15 cellular contexts compared by ENCODE assay signal in genomic region chr12:117564885-117565284, GRCh38.
DNase-seq lines count a peak whose midpoint lies in the region; ATAC-seq and TF ChIP-seq lines count a peak whose summit lies in the region.
"Had no signal": no experiment of that assay in that cellular context is flagged by ENCODE, and none has a peak within 500 bp of the region (broad histone marks: within the 10 kb centered on the region; RNA-seq: fewer than 3 reads in every experiment).

No MANE protein-coding gene starts in this region.

- H3K9me2 ChIP-seq in SK-N-SH = no peaks in the 10 kb centered on the region

- no peak for TF ChIP-seq RAD21 in SK-N-SH (IDR thresholded peaks at IDR 0.05; ENCODE audit: low read length)

- ATAC-seq in HG02885 (IDR thresholded peaks at IDR 0.05; ENCODE audit: poor library complexity, unreplicated experiment) = no peak

- H3K27ac Mint-ChIP-seq in brain = peak overlapping the region in 4 of 5 experiments; percentile 57 to 66 (median 64)

- WGBS in SK-N-SH (ENCODE audit: low lambda C conversion rate) = 62% methylated on average over 9 of the region's 9 CpGs

- H3K9ac ChIP-seq in SK-N-SH = no peak overlapping the region
- H3K9ac ChIP-seq: BLaER1 treated with 17β-estradiol and CSF1 and Interleukin-3, amounts not matched to agents 10 nM and 100 nM had no signal

- H3F3A ChIP-seq in SK-N-SH (replicated peaks; ENCODE audit: insufficient read depth) = no peaks in the 10 kb centered on the region

- POLR2A ChIA-PET in HEK293 (lab: Yijun Ruan, JAX) = interaction anchor here (0.5 kb wide), 1 partner anchor 204 kb away, joined by 3 read pairs; the partner anchor contains the start of gene NOS1
- POLR2A ChIA-PET in SK-N-SH (lab: Yijun Ruan, JAX) = no interaction called here

- H3K9me3 Mint-ChIP-seq in brain = peaks cover 0 to 4% (median 0%) of the 10 kb centered on the region in 5 experiments

- H3K36me3 ChIP-seq in HEK293 (ENCODE audit: control insufficient read depth in 2 of 2, insufficient read depth in 1 of 2, low read length in 2 of 2) (no peaks in the 10 kb centered on the region), SK-N-SH (replicated peaks in 1 of 2; ENCODE audit: control insufficient read depth in 1 of 2, insufficient read depth in 2 of 2, low read length in 1 of 2) (no peaks in the 10 kb centered on the region)
- H3K36me3 ChIP-seq: BLaER1 treated with 17β-estradiol and CSF1 and Interleukin-3, amounts not matched to agents 10 nM and 100 nM; SJCRH30 had no signal

- no peaks in the 10 kb centered on the region for H3K27me3 ChIP-seq in SK-N-SH (ENCODE audit: insufficient read depth)
- H3K27me3 ChIP-seq: SJCRH30 had no signal

- H3K4me2 ChIP-seq in SK-N-SH = no peak overlapping the region
- H3K4me2 ChIP-seq: BLaER1 treated with 17β-estradiol and CSF1 and Interleukin-3, amounts not matched to agents 10 nM and 100 nM had no signal

- H3K4me3 ChIP-seq in HEK293 (ENCODE audit: low read depth, low read length) (no peak overlapping the region), SK-N-SH (ENCODE audit: low read depth in 2 of 2, low read length in 1 of 2) (no peak overlapping the region)
- H3K4me3 ChIP-seq: BLaER1 treated with 17β-estradiol and CSF1 and Interleukin-3, amounts not matched to agents 10 nM and 100 nM; SJCRH30 had no signal

- peaks cover 35% of the 10 kb centered on the region for H3K4me1 Mint-ChIP-seq in brain

- no peaks in the 10 kb centered on the region for H3K27me3 Mint-ChIP-seq in brain

- H3K27ac ChIP-seq in HEK293 (ENCODE audit: extremely low read depth, low read depth, low read length) (no peak overlapping the region), SK-N-SH (ENCODE audit: low read depth in 2 of 2, low read length in 1 of 2) (no peak overlapping the region)
- H3K27ac ChIP-seq: BLaER1 treated with 17β-estradiol and CSF1 and Interleukin-3, amounts not matched to agents 10 nM and 100 nM; RWPE1; SJCRH30 had no signal

- H3K79me2 ChIP-seq in SK-N-SH (ENCODE audit: insufficient read depth) = no peaks in the 10 kb centered on the region

- H3K4me1 ChIP-seq in HEK293 (ENCODE audit: control insufficient read depth, insufficient read depth, low read length) (no peaks in the 10 kb centered on the region), SK-N-SH (ENCODE audit: control insufficient read depth in 1 of 2, insufficient read depth in 2 of 2, low read depth in 1 of 2, low read length in 1 of 2) (no peaks in the 10 kb centered on the region; a peak in 1 of 4 replicates)
- H3K4me1 ChIP-seq: SJCRH30 had no signal

- TF ChIP-seq EP300 in SK-N-SH (IDR thresholded peaks at IDR 0.05; ENCODE audit: borderline replicate concordance in 1 of 2, low read depth in 1 of 2, low read length in 1 of 2) = no peak

- H3K9me3 ChIP-seq in HEK293 (ENCODE audit: control insufficient read depth, insufficient read depth, low read depth, low read length) (no peaks in the 10 kb centered on the region), SK-N-SH (no peaks in the 10 kb centered on the region)
- H3K9me3 ChIP-seq: BLaER1 treated with 17β-estradiol and CSF1 and Interleukin-3, amounts not matched to agents 10 nM and 100 nM; SJCRH30 had no signal

- no peaks in the 10 kb centered on the region for H3K36me3 Mint-ChIP-seq in brain

- DNase-seq in iris pigment epithelial cell (ENCODE audit: low read depth) (peak; percentile 3), pons (ENCODE audit: low spot score) (peak; percentile 19), SK-N-SH (no peak), NCI-H82 treated with DMSO at 0.1 percent for 48 hours (lab: John Stamatoyannopoulos, UW; ENCODE audit: unreplicated experiment) (no peak)
- no peak for DNase-seq in activated CD4-positive, alpha-beta T cell treated with anti-CD3 and anti-CD28 coated beads, Interleukin-2, amount 50 U/mL, for 4 hours
- DNase-seq: EL, NCI-H146, NCI-H510A, OCI-M1, SJCRH30 had no signal

- H2AFZ ChIP-seq in SK-N-SH (ENCODE audit: low read depth) = no peak overlapping the region

- H4K20me1 ChIP-seq in SK-N-SH (ENCODE audit: insufficient read depth) = no peaks in the 10 kb centered on the region
- H4K20me1 ChIP-seq: BLaER1 treated with 17β-estradiol and CSF1 and Interleukin-3, amounts not matched to agents 10 nM and 100 nM had no signal

- peak overlapping the region in 3 of 5 experiments; percentile 0 to 14 (median 3) for H3K4me3 Mint-ChIP-seq in brain

- CTCF ChIA-PET in HEK293 (lab: Yijun Ruan, JAX) (no interaction called here), SK-N-SH (lab: Yijun Ruan, JAX) (interaction anchor here (0.9 kb wide), 1 partner anchor 328 kb away, joined by 4 read pairs; no protein-coding TSS in a partner anchor)

- TF ChIP-seq CTCF in HEK293 (tag by site-specific recombination; IDR thresholded peaks at IDR 0.05) = no peak
- no peak for TF ChIP-seq CTCF in brain (conservative IDR thresholded peaks at IDR 0.05)
- no peak for TF ChIP-seq CTCF in SK-N-SH (IDR thresholded peaks at IDR 0.05)

TF ChIP-seq in HEK293, 187 proteins besides CTCF, POLR2A, EP300 and RAD21:
- TF ChIP-seq ZNF544 (tag by site-specific recombination; IDR thresholded peaks at IDR 0.05) (no peak), GLIS1 (tag by site-specific recombination; IDR thresholded peaks at IDR 0.05) (peak; percentile 28; the same call in 1 of the 2 replicates)
TF ChIP-seq in HEK293: peak in this region for 1.

TF ChIP-seq in SK-N-SH, 30 proteins besides CTCF, POLR2A, EP300 and RAD21:
- no peak for TF ChIP-seq ELF1 (IDR thresholded peaks at IDR 0.05)
- no peak for TF ChIP-seq CHD2 (IDR thresholded peaks at IDR 0.05; ENCODE audit: low read length, partially characterized antibody)
- TF ChIP-seq RCOR1 (IDR thresholded peaks at IDR 0.05; ENCODE audit: low read length) = no peak
- TF ChIP-seq RFX5 (IDR thresholded peaks at IDR 0.05; ENCODE audit: low read length) = no peak
- TF ChIP-seq GABPA (IDR thresholded peaks at IDR 0.05; ENCODE audit: low read depth) = no peak
- TF ChIP-seq, protein P1, sequence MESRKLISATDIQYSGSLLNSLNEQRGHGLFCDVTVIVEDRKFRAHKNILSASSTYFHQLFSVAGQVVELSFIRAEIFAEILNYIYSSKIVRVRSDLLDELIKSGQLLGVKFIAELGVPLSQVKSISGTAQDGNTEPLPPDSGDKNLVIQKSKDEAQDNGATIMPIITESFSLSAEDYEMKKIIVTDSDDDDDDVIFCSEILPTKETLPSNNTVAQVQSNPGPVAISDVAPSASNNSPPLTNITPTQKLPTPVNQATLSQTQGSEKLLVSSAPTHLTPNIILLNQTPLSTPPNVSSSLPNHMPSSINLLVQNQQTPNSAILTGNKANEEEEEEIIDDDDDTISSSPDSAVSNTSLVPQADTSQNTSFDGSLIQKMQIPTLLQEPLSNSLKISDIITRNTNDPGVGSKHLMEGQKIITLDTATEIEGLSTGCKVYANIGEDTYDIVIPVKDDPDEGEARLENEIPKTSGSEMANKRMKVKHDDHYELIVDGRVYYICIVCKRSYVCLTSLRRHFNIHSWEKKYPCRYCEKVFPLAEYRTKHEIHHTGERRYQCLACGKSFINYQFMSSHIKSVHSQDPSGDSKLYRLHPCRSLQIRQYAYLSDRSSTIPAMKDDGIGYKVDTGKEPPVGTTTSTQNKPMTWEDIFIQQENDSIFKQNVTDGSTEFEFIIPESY (IDR thresholded peaks at IDR 0.05; ENCODE audit: borderline replicate concordance, low read depth) = no peak
- TF ChIP-seq FOXM1 (IDR thresholded peaks at IDR 0.05; ENCODE audit: low read depth) = no peak
- TF ChIP-seq EZH2phosphoT487 (IDR thresholded peaks at IDR 0.05; ENCODE audit: borderline replicate concordance, low read depth) = no peak

Comparison
In these comparisons a context has a peak if more than half of its experiments do, and no peak if none do; other contexts are left out.
1. DNase-seq: peak in iris pigment epithelial cell (single experiment) and pons (single experiment); none in SK-N-SH (single experiment), NCI-H82 treated with DMSO at 0.1 percent for 48 hours (single experiment) and activated CD4-positive, alpha-beta T cell treated with anti-CD3 and anti-CD28 coated beads, Interleukin-2, amount 50 U/mL, for 4 hours (0 of 2).